ENCODE assay signal across 24 cellular contexts in genomic region chrX:149230689-149231088, GRCh38.
A peak's percentile ranks its signal among the peaks of the same experiment; 100 is the strongest.
DNase-seq lines count a peak whose midpoint lies in the region; ATAC-seq, FAIRE-seq and TF ChIP-seq lines count a peak whose summit lies in the region.
"Had no signal": no experiment of that assay in that cellular context is flagged by ENCODE, and none has a peak within 500 bp of the region (broad histone marks: within the 10 kb centered on the region; RNA-seq: fewer than 3 reads in every experiment).

No MANE protein-coding gene starts in this region.

- peaks cover 11% of the 10 kb centered on the region for H3K9me3 Mint-ChIP-seq in activated T-cell treated with anti-CD3 and anti-CD28 coated beads, Interleukin-2, amount 50 U/mL, for 4 hours
- H3K9me3 Mint-ChIP-seq in activated T-helper 1 cell treated with anti-CD3 and anti-CD28 coated beads, Interleukin-12 subunit alpha, Interleukin-12 subunit beta, Interleukin-2, Interleukin-4 antibody, amounts not matched to agents 30 ng/mL and 10 ng/mL and 1 ng/mL, durations not matched to agents 14 hours and 24 hours and 36 hours, result peaks cover 25% of the 10 kb centered on the region
- H3K9me3 Mint-ChIP-seq in astrocyte (ENCODE audit: unreplicated experiment), result peaks cover 2% of the 10 kb centered on the region

- H3K9ac ChIP-seq in astrocyte (ENCODE audit: low read length), result no peak overlapping the region
- H3K9ac ChIP-seq: GM23248 had no signal

- in situ Hi-C loops in G401 (cut with HindIII; ENCODE audit: low sequenced_read_pairs), result no loop called here

- no peaks in the 10 kb centered on the region for H4K20me1 ChIP-seq in astrocyte (ENCODE audit: insufficient read depth, low read length)

- H3K27ac Mint-ChIP-seq in activated T-helper 1 cell treated with anti-CD3 and anti-CD28 coated beads, Interleukin-12 subunit alpha, Interleukin-12 subunit beta, Interleukin-2, Interleukin-4 antibody, amounts not matched to agents 30 ng/mL and 10 ng/mL and 1 ng/mL, durations not matched to agents 14 hours and 24 hours and 36 hours, result peak overlapping the region; percentile 87
- H3K27ac Mint-ChIP-seq in astrocyte (ENCODE audit: unreplicated experiment), result no peak overlapping the region
- H3K27ac Mint-ChIP-seq: B cell; CD8-positive, alpha-beta T cell had no signal

- H2AFZ ChIP-seq in astrocyte (ENCODE audit: low read depth, low read length), result no peak overlapping the region
- H2AFZ ChIP-seq: GM23248, PC-9 had no signal

- no peaks in the 10 kb centered on the region for H3K36me3 ChIP-seq in astrocyte (ENCODE audit: insufficient read depth, low read length)
- H3K36me3 ChIP-seq: SJSA1 had no signal

- no peaks in the 10 kb centered on the region for H3K36me3 Mint-ChIP-seq in activated T-cell treated with anti-CD3 and anti-CD28 coated beads, Interleukin-2, amount 50 U/mL, for 4 hours (ENCODE audit: insufficient read depth)
- H3K36me3 Mint-ChIP-seq in activated T-helper 1 cell treated with anti-CD3 and anti-CD28 coated beads, Interleukin-12 subunit alpha, Interleukin-12 subunit beta, Interleukin-2, Interleukin-4 antibody, amounts not matched to agents 30 ng/mL and 10 ng/mL and 1 ng/mL, durations not matched to agents 14 hours and 24 hours and 36 hours (ENCODE audit: low read depth), result no peaks in the 10 kb centered on the region
- no peaks in the 10 kb centered on the region for H3K36me3 Mint-ChIP-seq in astrocyte (ENCODE audit: low read depth, unreplicated experiment)
- H3K36me3 Mint-ChIP-seq: CD8-positive, alpha-beta T cell had no signal

- no peaks in the 10 kb centered on the region for H3K4me1 Mint-ChIP-seq in activated T-cell treated with anti-CD3 and anti-CD28 coated beads, Interleukin-2, amount 50 U/mL, for 4 hours (ENCODE audit: low read depth)
- peaks cover 9% of the 10 kb centered on the region for H3K4me1 Mint-ChIP-seq in activated T-helper 1 cell treated with anti-CD3 and anti-CD28 coated beads, Interleukin-12 subunit alpha, Interleukin-12 subunit beta, Interleukin-2, Interleukin-4 antibody, amounts not matched to agents 30 ng/mL and 10 ng/mL and 1 ng/mL, durations not matched to agents 14 hours and 24 hours and 36 hours (ENCODE audit: low read depth)
- no peaks in the 10 kb centered on the region for H3K4me1 Mint-ChIP-seq in astrocyte (ENCODE audit: low read depth, unreplicated experiment)
- H3K4me1 Mint-ChIP-seq: B cell had no signal

- peak; percentile 59 to 63 for ATAC-seq in activated T-cell treated with anti-CD3 and anti-CD28 coated beads, Interleukin-2, amount 50 U/mL, for 4 hours
- ATAC-seq in GM19351 (IDR thresholded peaks at IDR 0.05; ENCODE audit: unreplicated experiment) (peak; percentile 69), GM19463 (IDR thresholded peaks at IDR 0.05; ENCODE audit: unreplicated experiment) (no peak)
- ATAC-seq: CD8-positive, alpha-beta T cell; Right ventricle myocardium inferior had no signal

- DNase-seq in activated T-cell treated with anti-CD3 and anti-CD28 coated beads, Interleukin-2, amount 50 U/mL, for 4 hours, result no peak
- DNase-seq in activated T-cell treated with anti-CD3 and anti-CD28 coated beads for 4 hours (no peak), astrocyte (ENCODE audit: low read depth) (no peak), G401 (ENCODE audit: low spot score) (no peak)
- no peak for DNase-seq in activated T-helper 1 cell treated with anti-CD3 and anti-CD28 coated beads, Interleukin-12 subunit alpha, Interleukin-12 subunit beta, Interleukin-2, Interleukin-4 antibody, amounts not matched to agents 30 ng/mL and 10 ng/mL and 1 ng/mL, durations not matched to agents 14 hours and 24 hours and 36 hours (ENCODE audit: low spot score)
- DNase-seq: Caco-2; CD8-positive, alpha-beta T cell; GDM1; GM23248; H7; NCI-H1048; NCI-H1417; NCI-H1694 treated with DMSO at 0.1 percent for 48 hours; NCI-H2081; NCI-H2227 treated with DMSO at 0.1 percent for 48 hours; NCI-H526 treated with DMSO at 0.1 percent for 48 hours; PC-9 had no signal

- no peak for TF ChIP-seq CTCF in astrocyte (IDR thresholded peaks at IDR 0.05; ENCODE audit: insufficient read depth, low read depth, low read length)

- no peak overlapping the region for H3K4me2 ChIP-seq in astrocyte (ENCODE audit: low read length)
- H3K4me2 ChIP-seq: PC-9 had no signal

- no peaks in the 10 kb centered on the region for H3K27me3 Mint-ChIP-seq in activated T-cell treated with anti-CD3 and anti-CD28 coated beads, Interleukin-2, amount 50 U/mL, for 4 hours (ENCODE audit: low read depth)
- H3K27me3 Mint-ChIP-seq in activated T-helper 1 cell treated with anti-CD3 and anti-CD28 coated beads, Interleukin-12 subunit alpha, Interleukin-12 subunit beta, Interleukin-2, Interleukin-4 antibody, amounts not matched to agents 30 ng/mL and 10 ng/mL and 1 ng/mL, durations not matched to agents 14 hours and 24 hours and 36 hours (ENCODE audit: insufficient read depth), result peaks cover 1% of the 10 kb centered on the region
- H3K27me3 Mint-ChIP-seq in astrocyte (ENCODE audit: low read depth, unreplicated experiment), result no peaks in the 10 kb centered on the region

- peak; percentile 32 for FAIRE-seq in astrocyte (lab: Jason Lieb, UNC)
- FAIRE-seq: GM12892 had no signal

- no peaks in the 10 kb centered on the region for H3K9me3 ChIP-seq in astrocyte (ENCODE audit: insufficient read depth, low read depth, low read length)
- H3K9me3 ChIP-seq: Caco-2, SJSA1 had no signal

- intact Hi-C loops in activated T-helper 1 cell treated with anti-CD3 and anti-CD28 coated beads, Interleukin-12 subunit alpha, Interleukin-12 subunit beta, Interleukin-2, Interleukin-4 antibody, amounts not matched to agents 30 ng/mL and 10 ng/mL and 1 ng/mL, durations not matched to agents 14 hours and 24 hours and 36 hours (cut with micrococcal nuclease), result loop anchor here (1.0 kb wide), 3 partner anchors 31 to 53 kb away; no protein-coding TSS in a partner anchor

- no peaks in the 10 kb centered on the region for H3K4me1 ChIP-seq in astrocyte (ENCODE audit: insufficient read depth, low read length)
- H3K4me1 ChIP-seq: Caco-2, SJSA1 had no signal

- H3K27me3 ChIP-seq in astrocyte (ENCODE audit: insufficient read depth, low read length), result no peaks in the 10 kb centered on the region
- H3K27me3 ChIP-seq: SJSA1 had no signal

- H3K79me2 ChIP-seq in astrocyte (ENCODE audit: insufficient read depth, low read length), result no peaks in the 10 kb centered on the region

- no peak overlapping the region for H3K4me3 ChIP-seq in astrocyte (ENCODE audit: insufficient read depth, low read depth, low read length)
- H3K4me3 ChIP-seq: GM23248, PC-9, SJSA1 had no signal

- no peak overlapping the region for H3K4me3 Mint-ChIP-seq in activated T-cell treated with anti-CD3 and anti-CD28 coated beads, Interleukin-2, amount 50 U/mL, for 4 hours
- no peak overlapping the region for H3K4me3 Mint-ChIP-seq in activated T-helper 1 cell treated with anti-CD3 and anti-CD28 coated beads, Interleukin-12 subunit alpha, Interleukin-12 subunit beta, Interleukin-2, Interleukin-4 antibody, amounts not matched to agents 30 ng/mL and 10 ng/mL and 1 ng/mL, durations not matched to agents 14 hours and 24 hours and 36 hours
- H3K4me3 Mint-ChIP-seq in astrocyte (ENCODE audit: unreplicated experiment), result no peak overlapping the region
- H3K4me3 Mint-ChIP-seq: B cell; CD8-positive, alpha-beta T cell had no signal

- H3K27ac ChIP-seq in astrocyte (ENCODE audit: low read depth, low read length), result no peak overlapping the region
- H3K27ac ChIP-seq: C4-2B, GM23248, PC-9, SJSA1 had no signal
